Comparison of ENCODE assay signal across 16 cellular contexts in genomic region chr20:34013532-34013931, GRCh38.
"Had no signal": no experiment of that assay in that cellular context is flagged by ENCODE, and none has a peak within 500 bp of the region (broad histone marks: within the 10 kb centered on the region; RNA-seq: fewer than 3 reads in every experiment).

No MANE protein-coding gene starts in this region.

- H3K27ac Mint-ChIP-seq: activated CD4-positive, alpha-beta T cell treated with anti-CD3 and anti-CD28 coated beads, Interleukin-2, amount 10 ng/mL, durations not matched to agents 7 days and 5 days; activated CD8-positive, alpha-beta T cell treated with anti-CD3 and anti-CD28 coated beads, Interleukin-2, amount 10 ng/mL, durations not matched to agents 7 days and 5 days; activated naive CD8-positive, alpha-beta T cell treated with anti-CD3 and anti-CD28 coated beads, Interleukin-2, amount 10 ng/mL, durations not matched to agents 7 days and 5 days; mesothelial cell of epicardium; stimulated activated naive B cell treated with anti-CD40 and anti-IgM and Interleukin-4, amounts not matched to agents 10 μg/mL and 1 μg/mL and 100 μg/mL, for 72 hours; T-helper 2 cell treated with Interferon-gamma antibody and Interleukin-4, amounts not matched to agents 5 μg/mL and 100 μg/mL, for 36 hours had no signal

- H3K4me3 Mint-ChIP-seq: activated CD4-positive, alpha-beta T cell treated with anti-CD3 and anti-CD28 coated beads, Interleukin-2, amount 10 ng/mL, durations not matched to agents 7 days and 5 days; activated CD8-positive, alpha-beta T cell treated with anti-CD3 and anti-CD28 coated beads, Interleukin-2, amount 10 ng/mL, durations not matched to agents 7 days and 5 days; activated naive CD8-positive, alpha-beta T cell treated with anti-CD3 and anti-CD28 coated beads, Interleukin-2, amount 10 ng/mL, durations not matched to agents 7 days and 5 days; mesothelial cell of epicardium; stimulated activated naive B cell treated with anti-CD40 and anti-IgM and Interleukin-4, amounts not matched to agents 10 μg/mL and 1 μg/mL and 100 μg/mL, for 72 hours; T-helper 2 cell treated with Interferon-gamma antibody and Interleukin-4, amounts not matched to agents 5 μg/mL and 100 μg/mL, for 36 hours had no signal

- H3K9me3 Mint-ChIP-seq: activated CD4-positive, alpha-beta T cell treated with anti-CD3 and anti-CD28 coated beads, Interleukin-2, amount 10 ng/mL, durations not matched to agents 7 days and 5 days; activated naive CD8-positive, alpha-beta T cell treated with anti-CD3 and anti-CD28 coated beads, Interleukin-2, amount 10 ng/mL, durations not matched to agents 7 days and 5 days; mesothelial cell of epicardium; stimulated activated naive B cell treated with anti-CD40 and anti-IgM and Interleukin-4, amounts not matched to agents 10 μg/mL and 1 μg/mL and 100 μg/mL, for 72 hours; T-helper 2 cell treated with Interferon-gamma antibody and Interleukin-4, amounts not matched to agents 5 μg/mL and 100 μg/mL, for 36 hours had no signal

- H3K27me3 Mint-ChIP-seq: activated CD4-positive, alpha-beta T cell treated with anti-CD3 and anti-CD28 coated beads, Interleukin-2, amount 10 ng/mL, durations not matched to agents 7 days and 5 days; activated naive CD8-positive, alpha-beta T cell treated with anti-CD3 and anti-CD28 coated beads, Interleukin-2, amount 10 ng/mL, durations not matched to agents 7 days and 5 days; stimulated activated naive B cell treated with anti-CD40 and anti-IgM and Interleukin-4, amounts not matched to agents 10 μg/mL and 1 μg/mL and 100 μg/mL, for 72 hours had no signal

- DNase-seq: activated CD4-positive, alpha-beta T cell treated with anti-CD3 and anti-CD28 coated beads, Interleukin-2, amount 10 ng/mL, durations not matched to agents 7 days and 5 days; activated CD8-positive, alpha-beta T cell treated with anti-CD3 and anti-CD28 coated beads, Interleukin-2, amount 10 ng/mL, durations not matched to agents 7 days and 5 days; activated naive CD8-positive, alpha-beta T cell treated with anti-CD3 and anti-CD28 coated beads, Interleukin-2, amount 10 ng/mL, durations not matched to agents 7 days and 5 days; amygdala; dermis blood vessel endothelial cell; effector memory CD4-positive, alpha-beta T cell; left cardiac atrium; lower lobe of right lung; occipital lobe; retina; stimulated activated naive B cell treated with anti-CD40 and anti-IgM and Interleukin-4, amounts not matched to agents 10 μg/mL and 1 μg/mL and 100 μg/mL, for 72 hours had no signal

- H3K36me3 Mint-ChIP-seq: mesothelial cell of epicardium had no signal

- H3K4me3 ChIP-seq: cardiac muscle cell, hepatocyte, lower lobe of right lung, thoracic aorta had no signal

- ATAC-seq: activated CD8-positive, alpha-beta T cell treated with anti-CD3 and anti-CD28 coated beads, Interleukin-2, amount 10 ng/mL, durations not matched to agents 7 days and 5 days; left cardiac atrium; lower lobe of right lung; stimulated activated naive B cell treated with anti-CD40 and anti-IgM and Interleukin-4, amounts not matched to agents 10 μg/mL and 1 μg/mL and 100 μg/mL, for 72 hours had no signal
